ENCODE assay signal across 9 cellular contexts in genomic region chr2:12715258-12715865, GRCh38. TPM values are rescaled to one million over a fixed set of nuclear protein-coding genes. Genes with fewer than 3 reads are reported as not detected.
A peak's percentile ranks its signal among the peaks of the same experiment; 100 is the strongest.
DNase-seq lines count a peak whose midpoint lies in the region; ATAC-seq and TF ChIP-seq lines count a peak whose summit lies in the region.
"Had no signal": no experiment of that assay in that cellular context is flagged by ENCODE, and none has a peak within 500 bp of the region (broad histone marks: within the 10 kb centered on the region; RNA-seq: fewer than 3 reads in every experiment).

No MANE protein-coding gene starts in this region.

- H3K4me1 Mint-ChIP-seq in Caco-2 (ENCODE audit: low read depth, unreplicated experiment), result no peaks in the 10 kb centered on the region

- H3K27me3 Mint-ChIP-seq in Caco-2 (ENCODE audit: insufficient read depth, unreplicated experiment), result peaks cover 25% of the 10 kb centered on the region

- H3K27ac Mint-ChIP-seq in Caco-2 (ENCODE audit: unreplicated experiment), result no peak overlapping the region

- DNase-seq in SK-N-SH (no peak), Caco-2 (no peak), left lobe of liver (ENCODE audit: low spot score) (no peak)

- POLR2A ChIA-PET in SK-N-SH (lab: Yijun Ruan, JAX), result interaction anchor here (0.9 to 2.7 kb wide), 6 partner anchors 72 to 885 kb away, joined by 3 to 20 read pairs (median 6); no protein-coding TSS in a partner anchor
- POLR2A ChIA-PET in Caco-2 (lab: Charles Lee), result no interaction called here

- no peaks in the 10 kb centered on the region for H3K27me3 ChIP-seq in SK-N-SH (ENCODE audit: insufficient read depth)
- H3K27me3 ChIP-seq in layer of hippocampus (ENCODE audit: control insufficient read depth, insufficient read depth, low read length), result no peaks in the 10 kb centered on the region
- H3K27me3 ChIP-seq in Caco-2 (replicated peaks; ENCODE audit: control insufficient read depth, insufficient read depth, low read length), result peaks cover 4% of the 10 kb centered on the region

- no peak for TF ChIP-seq CTCF in SK-N-SH (IDR thresholded peaks at IDR 0.05)
- no peak for TF ChIP-seq CTCF in Caco-2 (IDR thresholded peaks at IDR 0.05; ENCODE audit: insufficient read depth in 1 of 2, low read depth in 1 of 2, low read length in 1 of 2, severe bottlenecking in 1 of 2, unreplicated experiment in 1 of 2)

- no peak overlapping the region for H2AFZ ChIP-seq in SK-N-SH (ENCODE audit: low read depth)

- WGBS in SK-N-SH (ENCODE audit: low lambda C conversion rate), result 87% methylated on average over 6 of the region's 6 CpGs

- H3K79me2 ChIP-seq in SK-N-SH (ENCODE audit: insufficient read depth), result peaks cover 47% of the 10 kb centered on the region

- peaks cover 22 to 23% of the 10 kb centered on the region in 2 experiments for H3K4me1 ChIP-seq in SK-N-SH (ENCODE audit: control insufficient read depth in 1 of 2, insufficient read depth in 2 of 2, low read depth in 1 of 2, low read length in 1 of 2)
- 0 out of 2 replicates have a peak, but pooled peaks cover 5% of the 10 kb centered on the region for H3K4me1 ChIP-seq in Caco-2

- peaks cover 13% of the 10 kb centered on the region for H4K20me1 ChIP-seq in SK-N-SH (ENCODE audit: insufficient read depth)

- no peak overlapping the region for H3K4me3 Mint-ChIP-seq in Caco-2 (ENCODE audit: unreplicated experiment)

- H3K9me3 ChIP-seq in SK-N-SH (no peaks in the 10 kb centered on the region), Caco-2 (no peaks in the 10 kb centered on the region)

- CTCF ChIA-PET in SK-N-SH (lab: Yijun Ruan, JAX) (interaction anchor here (0.5 to 4.5 kb wide), 40 partner anchors 7 to 930 kb away, joined by 3 to 152 read pairs (median 6); no protein-coding TSS in a partner anchor), Caco-2 (lab: Charles Lee) (interaction anchor here (1.0 to 3.2 kb wide), 2 partner anchors 216 to 282 kb away, joined by 3 to 31 read pairs; no protein-coding TSS in a partner anchor)

- ATAC-seq in SK-N-SH treated with all-trans-retinoic acid at 6 μM for 48 hours (no peak), GM18502 (IDR thresholded peaks at IDR 0.05; ENCODE audit: poor library complexity, unreplicated experiment) (no peak), left lobe of liver (no peak)

- H3K27ac ChIP-seq in SK-N-SH (ENCODE audit: low read depth in 2 of 2, low read length in 1 of 2) (peak overlapping the region in 1 of 2 experiments; percentile 92; a peak in 2 of 4 replicates), angular gyrus (ENCODE audit: low read depth, low read length) (peak overlapping the region; percentile 32), layer of hippocampus (ENCODE audit: low read depth, low read length) (peak overlapping the region; percentile 87), temporal lobe (ENCODE audit: low read depth, low read length) (peak overlapping the region; percentile 62)

- no peak for TF ChIP-seq RAD21 in SK-N-SH (IDR thresholded peaks at IDR 0.05; ENCODE audit: low read length)

- intact Hi-C loops in Caco-2 (cut with micrococcal nuclease; ENCODE audit: unreplicated experiment), result loop anchor here (5.0 kb wide), 4 partner anchors 178 to 292 kb away; no protein-coding TSS in a partner anchor

- peak overlapping the region; percentile 92 for H3K4me2 ChIP-seq in SK-N-SH

- H3K36me3 Mint-ChIP-seq in Caco-2 (ENCODE audit: insufficient read depth, unreplicated experiment), result no peaks in the 10 kb centered on the region

- H3K4me3 ChIP-seq in SK-N-SH (ENCODE audit: low read depth in 2 of 2, low read length in 1 of 2), result peak overlapping the region in 1 of 2 experiments; percentile 73; a peak in 2 of 4 replicates
- H3K4me3 ChIP-seq in Caco-2 (ENCODE audit: low read depth, low read length), result no peak overlapping the region

- no TSS peak for BruUV-seq in Caco-2 (replicated peaks; lab: Mats Ljungman, UMichigan)

- H3K9me3 Mint-ChIP-seq in Caco-2 (ENCODE audit: unreplicated experiment), result no peaks in the 10 kb centered on the region

- H3K9ac ChIP-seq in SK-N-SH, result peak overlapping the region; percentile 95; the same call in 1 of the 2 replicates

- TF ChIP-seq EP300 in SK-N-SH (IDR thresholded peaks at IDR 0.05; ENCODE audit: borderline replicate concordance in 1 of 2, low read depth in 1 of 2, low read length in 1 of 2), result no peak

- H3F3A ChIP-seq in SK-N-SH (replicated peaks; ENCODE audit: insufficient read depth), result peaks cover 30% of the 10 kb centered on the region

- H3K9me2 ChIP-seq in SK-N-SH, result no peaks in the 10 kb centered on the region

- H3K36me3 ChIP-seq in SK-N-SH (replicated peaks in 1 of 2; ENCODE audit: control insufficient read depth in 1 of 2, insufficient read depth in 2 of 2, low read length in 1 of 2) (no peaks in the 10 kb centered on the region), Caco-2 (ENCODE audit: control insufficient read depth, insufficient read depth, low read length) (no peaks in the 10 kb centered on the region)
- H3K36me3 ChIP-seq: WERI-Rb-1 had no signal

TF ChIP-seq in SK-N-SH, 30 proteins besides CTCF, POLR2A, EP300 and RAD21:
- TF ChIP-seq FOXJ3 (CRISPR knock-in tag; IDR thresholded peaks at IDR 0.05), result no peak
- no peak for TF ChIP-seq GABPA (IDR thresholded peaks at IDR 0.05; ENCODE audit: low read depth)
- no peak for TF ChIP-seq SIN3A (IDR thresholded peaks at IDR 0.05; ENCODE audit: borderline replicate concordance, low read depth, low read length)
- no peak for TF ChIP-seq USF1 (IDR thresholded peaks at IDR 0.05; ENCODE audit: borderline replicate concordance, low read depth)
- no peak for TF ChIP-seq MAX (IDR thresholded peaks at IDR 0.05; ENCODE audit: low read depth)
- no peak for TF ChIP-seq FOXM1 (IDR thresholded peaks at IDR 0.05; ENCODE audit: low read depth)
- no peak for TF ChIP-seq YY1 (IDR thresholded peaks at IDR 0.05; ENCODE audit: low read depth)
- TF ChIP-seq RFX5 (IDR thresholded peaks at IDR 0.05; ENCODE audit: low read length), result no peak

TF ChIP-seq in SK-N-SH treated with all-trans-retinoic acid at 6 μM for 48 hours, 23 proteins besides CTCF, POLR2A, EP300 and RAD21 (continues in another document):
- no peak for TF ChIP-seq TOX (CRISPR knock-in tag; IDR thresholded peaks at IDR 0.05; ENCODE audit: borderline replicate concordance)
- TF ChIP-seq SNAI2 (CRISPR knock-in tag; IDR thresholded peaks at IDR 0.05), result no peak
- TF ChIP-seq ZC3H10 (CRISPR knock-in tag; IDR thresholded peaks at IDR 0.05), result no peak
- no peak for TF ChIP-seq POU6F1 (CRISPR knock-in tag; IDR thresholded peaks at IDR 0.05; ENCODE audit: borderline replicate concordance, low read depth)
- no peak for TF ChIP-seq GLIS3 (CRISPR knock-in tag; IDR thresholded peaks at IDR 0.05)
- no peak for TF ChIP-seq OSR1 (CRISPR knock-in tag; IDR thresholded peaks at IDR 0.05)
- TF ChIP-seq ZNF70 (CRISPR knock-in tag; IDR thresholded peaks at IDR 0.05), result no peak
- TF ChIP-seq CSDC2 (CRISPR knock-in tag; IDR thresholded peaks at IDR 0.05), result no peak
- no peak for TF ChIP-seq ESRRG (CRISPR knock-in tag; IDR thresholded peaks at IDR 0.05)
- TF ChIP-seq ZNF565 (CRISPR knock-in tag; conservative IDR thresholded peaks at IDR 0.05; ENCODE audit: low read depth), result no peak
- TF ChIP-seq BACH2 (CRISPR knock-in tag; IDR thresholded peaks at IDR 0.05; ENCODE audit: borderline replicate concordance), result no peak
- no peak for TF ChIP-seq CSRNP3 (CRISPR knock-in tag; IDR thresholded peaks at IDR 0.05)
- no peak for TF ChIP-seq TCF4 (CRISPR knock-in tag; IDR thresholded peaks at IDR 0.05; ENCODE audit: borderline replicate concordance)
- no peak for TF ChIP-seq ZFP3 (CRISPR knock-in tag; IDR thresholded peaks at IDR 0.05)

RNA-seq across cellular contexts. Expression of gene TRIB2, which starts 1.4 kb away (rescaled TPM):
- 21.0 and 27.5 TPM in 2 replicates for polyA plus RNA-seq in SK-N-SH (2012; rRNA removed)
- 23.5 and 23.8 TPM in 2 replicates for polyA plus RNA-seq in SK-N-SH (2012; cell fraction: cytosol; rRNA removed)
- polyA plus RNA-seq in SK-N-SH (2012; cell fraction: nucleus; rRNA removed), result 56.4 and 71.7 TPM in 2 replicates
- total RNA-seq in temporal lobe (67.9 TPM), Caco-2 (2022) (2.9 and 3.6 TPM in 2 replicates), left lobe of liver (13.8 TPM)
